Comparison of ENCODE assay signal across 9 cellular contexts in the genomic region with DNA sequence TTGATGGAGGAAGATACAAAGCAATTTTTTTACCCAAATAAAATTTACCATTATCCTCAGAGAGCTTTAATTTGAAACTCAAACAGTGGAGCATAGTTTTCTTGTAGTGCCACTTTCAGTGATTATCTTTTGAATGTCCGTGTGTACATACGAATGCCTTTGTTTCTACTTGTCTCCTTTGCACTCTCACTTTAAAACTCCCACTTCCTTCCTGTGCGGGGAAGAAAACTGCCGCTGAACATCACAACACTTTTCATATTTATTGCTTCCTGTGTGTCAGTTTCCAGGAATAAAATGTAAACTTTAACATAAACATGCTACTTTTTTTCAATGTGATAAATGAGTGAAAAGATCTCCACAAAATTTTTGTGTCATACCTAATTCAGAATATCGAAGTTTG.
DNase-seq lines count a peak whose midpoint lies in the region; ATAC-seq, FAIRE-seq and TF ChIP-seq lines count a peak whose summit lies in the region.
"Had no signal": no experiment of that assay in that cellular context is flagged by ENCODE, and none has a peak within 500 bp of the region (broad histone marks: within the 10 kb centered on the region; RNA-seq: fewer than 3 reads in every experiment).

No MANE protein-coding gene starts in this region.

- H3K27ac Mint-ChIP-seq in activated CD8-positive, alpha-beta T cell treated with anti-CD3 and anti-CD28 coated beads, Interleukin-2, amount 10 ng/mL, durations not matched to agents 7 days and 5 days: peak overlapping the region; percentile 86
- peak overlapping the region; percentile 84 for H3K27ac Mint-ChIP-seq in mesothelial cell of epicardium

- no peaks in the 10 kb centered on the region for H3K27me3 Mint-ChIP-seq in activated CD8-positive, alpha-beta T cell treated with anti-CD3 and anti-CD28 coated beads, Interleukin-2, amount 10 ng/mL, durations not matched to agents 7 days and 5 days (ENCODE audit: low read depth)
- no peaks in the 10 kb centered on the region for H3K27me3 Mint-ChIP-seq in mesothelial cell of epicardium (ENCODE audit: low read depth)

- DNase-seq in GM12891 (ENCODE audit: insufficient read length, low spot score): no peak
- no peak for DNase-seq in MG63
- DNase-seq in activated CD8-positive, alpha-beta T cell treated with anti-CD3 and anti-CD28 coated beads, Interleukin-2, amount 10 ng/mL, durations not matched to agents 7 days and 5 days: peak; percentile 61
- DNase-seq in mesothelial cell of epicardium (ENCODE audit: low spot score in 2 of 2, unreplicated experiment in 2 of 2): no peak
- no peak for DNase-seq in NCI-H2081 (lab: John Stamatoyannopoulos, UW)
- DNase-seq in effector CD8-positive, alpha-beta T cell (lab: John Stamatoyannopoulos, UW): no peak
- no peak for DNase-seq in T-helper 9 cell
- DNase-seq: NCI-H524 treated with DMSO at 0.1 percent for 48 hours had no signal

- peak; percentile 85 for ATAC-seq in activated CD8-positive, alpha-beta T cell treated with anti-CD3 and anti-CD28 coated beads, Interleukin-2, amount 10 ng/mL, durations not matched to agents 7 days and 5 days

- no peaks in the 10 kb centered on the region for H3K27me3 ChIP-seq in MG63

- H3K4me3 Mint-ChIP-seq in activated CD8-positive, alpha-beta T cell treated with anti-CD3 and anti-CD28 coated beads, Interleukin-2, amount 10 ng/mL, durations not matched to agents 7 days and 5 days: peak overlapping the region; percentile 75
- peak overlapping the region; percentile 40 for H3K4me3 Mint-ChIP-seq in mesothelial cell of epicardium
- H3K4me3 Mint-ChIP-seq: neural crest cell had no signal

- H3K36me3 ChIP-seq in MG63: peaks cover 3% of the 10 kb centered on the region; the same call in 1 of the 2 replicates

- 0 out of 2 replicates have a peak overlapping the region, but pooled peaks have one; percentile 4 for H3K4me3 ChIP-seq in MG63

- POLR2A ChIA-PET in activated CD8-positive, alpha-beta T cell treated with anti-CD3 and anti-CD28 coated beads, Interleukin-2, amount 10 ng/mL, durations not matched to agents 7 days and 5 days (lab: Charles Lee): no interaction called here

- FAIRE-seq in GM12891 (lab: Jason Lieb, UNC): no peak

- CTCF ChIA-PET in activated CD8-positive, alpha-beta T cell treated with anti-CD3 and anti-CD28 coated beads, Interleukin-2, amount 10 ng/mL, durations not matched to agents 7 days and 5 days (lab: Charles Lee): no interaction called here

- peaks cover 39% of the 10 kb centered on the region for H3K4me1 Mint-ChIP-seq in activated CD8-positive, alpha-beta T cell treated with anti-CD3 and anti-CD28 coated beads, Interleukin-2, amount 10 ng/mL, durations not matched to agents 7 days and 5 days (ENCODE audit: low read depth)
- peaks cover 32% of the 10 kb centered on the region for H3K4me1 Mint-ChIP-seq in mesothelial cell of epicardium

- no peak for TF ChIP-seq CTCF in mesothelial cell of epicardium (IDR thresholded peaks at IDR 0.05; ENCODE audit: unreplicated experiment)

- no peaks in the 10 kb centered on the region for H3K9me3 ChIP-seq in MG63

- peaks cover 8% of the 10 kb centered on the region for H3K36me3 Mint-ChIP-seq in activated CD8-positive, alpha-beta T cell treated with anti-CD3 and anti-CD28 coated beads, Interleukin-2, amount 10 ng/mL, durations not matched to agents 7 days and 5 days (ENCODE audit: low read depth)
- peaks cover 3% of the 10 kb centered on the region for H3K36me3 Mint-ChIP-seq in mesothelial cell of epicardium

- peaks cover 5% of the 10 kb centered on the region for H3K9me3 Mint-ChIP-seq in activated CD8-positive, alpha-beta T cell treated with anti-CD3 and anti-CD28 coated beads, Interleukin-2, amount 10 ng/mL, durations not matched to agents 7 days and 5 days (ENCODE audit: insufficient read depth)
- peaks cover 8% of the 10 kb centered on the region for H3K9me3 Mint-ChIP-seq in mesothelial cell of epicardium
- H3K9me3 Mint-ChIP-seq: neural crest cell had no signal

- no peak for TF ChIP-seq POLR2A in GM12891 (IDR thresholded peaks at IDR 0.05; ENCODE audit: low read depth, low read length)

TF ChIP-seq in GM12891, 5 proteins besides CTCF, POLR2A, EP300 and RAD21:
- TF ChIP-seq SPI1 (IDR thresholded peaks at IDR 0.05; ENCODE audit: low read depth, low read length) (peak; percentile 57), POU2F2 (IDR thresholded peaks at IDR 0.05; ENCODE audit: low read depth, low read length) (no peak), PAX5 (IDR thresholded peaks at IDR 0.05; ENCODE audit: insufficient read depth, low read length, severe bottlenecking) (no peak)
